34 cellular contexts compared by ENCODE assay signal in genomic region chr4:26260571-26260970, GRCh38.
"Had no signal": no experiment of that assay in that cellular context is flagged by ENCODE, and none has a peak within 500 bp of the region (broad histone marks: within the 10 kb centered on the region; RNA-seq: fewer than 3 reads in every experiment).

No MANE protein-coding gene starts in this region.

- H3K4me1 ChIP-seq: adrenal gland, body of pancreas, breast epithelium had no signal

- ATAC-seq: activated naive CD4-positive, alpha-beta T cell treated with anti-CD3 and anti-CD28 coated beads, Interleukin-2, amount 50 U/mL, for 72 hours; body of pancreas had no signal

- H3K9me3 Mint-ChIP-seq: activated B cell treated with CpG ODN at 0.5 μM for 24 hours; activated T-cell treated with anti-CD3 and anti-CD28 coated beads, Interleukin-2, amount 50 U/mL, for 24 hours; activated T-helper 2 cell treated with anti-CD3 and anti-CD28 coated beads, Interferon-gamma antibody, Interleukin-2, Interleukin-4, amounts not matched to agents 10 μg/mL and 5 μg/mL and 100 μg/mL, durations not matched to agents 14 hours and 24 hours and 36 hours had no signal

- H3K27ac Mint-ChIP-seq: activated B cell treated with CpG ODN at 0.5 μM for 24 hours; activated CD4-positive, alpha-beta memory T cell treated with anti-CD3 and anti-CD28 coated beads, Interleukin-2, amount 10 ng/mL, durations not matched to agents 7 days and 5 days; activated naive CD4-positive, alpha-beta T cell treated with anti-CD3 and anti-CD28 coated beads, Interleukin-2, amount 50 U/mL, for 72 hours; activated T-cell treated with anti-CD3 and anti-CD28 coated beads, Interleukin-2, amount 50 U/mL, for 24 hours; activated T-helper 2 cell treated with anti-CD3 and anti-CD28 coated beads, Interferon-gamma antibody, Interleukin-2, Interleukin-4, amounts not matched to agents 10 μg/mL and 5 μg/mL and 100 μg/mL, durations not matched to agents 14 hours and 24 hours and 36 hours had no signal

- H3K36me3 ChIP-seq: adrenal gland, breast epithelium, MG63 had no signal

- H3K9me3 ChIP-seq: adrenal gland, body of pancreas, MG63 had no signal

- H3K27ac ChIP-seq: adrenal gland, body of pancreas, breast epithelium, VCaP had no signal

- DNase-seq: activated B cell treated with CpG ODN at 0.5 μM for 24 hours; activated CD4-positive, alpha-beta memory T cell treated with anti-CD3 and anti-CD28 coated beads, Interleukin-2, amount 10 ng/mL, durations not matched to agents 7 days and 5 days; activated CD4-positive, alpha-beta T cell treated with anti-CD3 and anti-CD28 coated beads for 4 hours; activated CD4-positive, alpha-beta T cell treated with anti-CD3 and anti-CD28 coated beads, Interleukin-2, amount 50 U/mL, for 1 hour; activated CD4-positive, CD25-positive, alpha-beta regulatory T cell treated with anti-CD3 and anti-CD28 coated beads, Interleukin-2, amount 50 U/mL, for 72 hours; activated gamma-delta T cell; activated naive CD4-positive, alpha-beta T cell treated with Interleukin-2 at 50 U/mL for 16 hours; activated T-cell treated with anti-CD3 and anti-CD28 coated beads, Interleukin-2, amount 50 U/mL, for 24 hours; adrenal gland; body of pancreas; caudate nucleus; Kasumi-1; KG1; MG63; NCI-H1048; NCI-H1105 treated with DMSO at 0.1 percent for 48 hours; NCI-H146; NCI-H187; NCI-H2029 treated with DMSO at 0.1 percent for 48 hours; NCI-H345; NCI-H510A; NCI-H526; NCI-H748 treated with DMSO at 0.1 percent for 48 hours; NK-92 treated with Interleukin-12 subunit alpha and Interleukin-12 subunit beta, amount 100 ng/mL, for 24 hours; OCI-M1; Right ventricle myocardium superior; SW 1271; T-helper 1 cell; T-helper 2 cell; T-helper 9 cell had no signal

- H3K4me1 Mint-ChIP-seq: activated B cell treated with CpG ODN at 0.5 μM for 24 hours; activated CD4-positive, alpha-beta memory T cell treated with anti-CD3 and anti-CD28 coated beads, Interleukin-2, amount 10 ng/mL, durations not matched to agents 7 days and 5 days had no signal

- H3K4me3 Mint-ChIP-seq: activated B cell treated with CpG ODN at 0.5 μM for 24 hours; activated CD4-positive, alpha-beta memory T cell treated with anti-CD3 and anti-CD28 coated beads, Interleukin-2, amount 10 ng/mL, durations not matched to agents 7 days and 5 days; activated T-cell treated with anti-CD3 and anti-CD28 coated beads, Interleukin-2, amount 50 U/mL, for 24 hours had no signal

- H3K27me3 ChIP-seq: adrenal gland, body of pancreas, breast epithelium, MG63 had no signal

- H3K4me3 ChIP-seq: adrenal gland, body of pancreas, breast epithelium, MG63 had no signal
